1 cellular context compared by ENCODE assay signal in genomic region chr1:46522184-46522968, GRCh38.
TF ChIP-seq lines count a peak whose summit lies in the region.

No MANE protein-coding gene starts in this region.

TF ChIP-seq in K562, 482 proteins besides CTCF, POLR2A, EP300 and RAD21 (continued from another document and continues in another):
- peak in 1 of 2 experiments; percentile 74; a peak in 1 of 4 replicates for TF ChIP-seq ZNF318 (IDR thresholded peaks at IDR 0.05; ENCODE audit: borderline replicate concordance in 1 of 2, low read depth in 1 of 2)
- TF ChIP-seq ZNF316 (IDR thresholded peaks at IDR 0.05), result peak; percentile 68
- no peak for TF ChIP-seq PBX2 (CRISPR knock-in tag; IDR thresholded peaks at IDR 0.05; ENCODE audit: low read depth)
- TF ChIP-seq PBX2 (tag; conservative IDR thresholded peaks at IDR 0.05; ENCODE audit: low read depth), result peak; percentile 66
- no peak; the same call in 1 of the 2 replicates for TF ChIP-seq ZKSCAN8 (CRISPR knock-in tag; IDR thresholded peaks at IDR 0.05)
- no peak for TF ChIP-seq TRIM25 (IDR thresholded peaks at IDR 0.05; ENCODE audit: borderline replicate concordance)
- TF ChIP-seq ZNF3 (CRISPR knock-in tag; IDR thresholded peaks at IDR 0.05), result no peak
- TF ChIP-seq JUN (IDR thresholded peaks at IDR 0.05; ENCODE audit: borderline replicate concordance, low read depth, low read length), result peak; percentile 85
- no peak for TF ChIP-seq JUN (CRISPR knock-in tag; IDR thresholded peaks at IDR 0.05; ENCODE audit: borderline replicate concordance)
- TF ChIP-seq ZNF609 (CRISPR knock-in tag; IDR thresholded peaks at IDR 0.05; ENCODE audit: borderline replicate concordance), result peak; percentile 84; the same call in 1 of the 2 replicates
- TF ChIP-seq ZFP36 (IDR thresholded peaks at IDR 0.05; ENCODE audit: low read depth, low read length, partially characterized antibody), result no peak
- peak; percentile 91 for TF ChIP-seq PML (IDR thresholded peaks at IDR 0.05; ENCODE audit: low read length)
- peak; percentile 82 to 98 for TF ChIP-seq HDAC1 (IDR thresholded peaks at IDR 0.05)
- TF ChIP-seq BHLHE40 (IDR thresholded peaks at IDR 0.05; ENCODE audit: low read length), result peak; percentile 98
- peak; percentile 78 to 79 for TF ChIP-seq MAZ (CRISPR knock-in tag; conservative IDR thresholded peaks at IDR 0.05 in 1 of 2, IDR thresholded peaks at IDR 0.05 in 1 of 2)
- peak; percentile 60; the same call in 1 of the 2 replicates for TF ChIP-seq FOXP1 (CRISPR knock-in tag; IDR thresholded peaks at IDR 0.05)
- peak; percentile 36 for TF ChIP-seq RBM39 (optimal IDR thresholded peaks at IDR 0.05; ENCODE audit: low read depth, low read length)
- no peak for TF ChIP-seq TFE3 (CRISPR knock-in tag; IDR thresholded peaks at IDR 0.05)
- TF ChIP-seq SAFB2 (IDR thresholded peaks at IDR 0.05; ENCODE audit: borderline replicate concordance, low read depth, low read length, severe bottlenecking), result no peak
- TF ChIP-seq TRIM24 (IDR thresholded peaks at IDR 0.05), result peak; percentile 85 to 93
- no peak for TF ChIP-seq COPS2 (conservative IDR thresholded peaks at IDR 0.05)
- peak; percentile 93 for TF ChIP-seq MYC (IDR thresholded peaks at IDR 0.05; ENCODE audit: low read depth, low read length)
- no peak for TF ChIP-seq MYC (CRISPR knock-in tag; IDR thresholded peaks at IDR 0.05; ENCODE audit: borderline replicate concordance, low read depth)
- no peak; the same call in 1 of the 2 replicates for TF ChIP-seq RHOXF2B (CRISPR knock-in tag; conservative IDR thresholded peaks at IDR 0.05)
- no peak for TF ChIP-seq ZNF354B (CRISPR knock-in tag; IDR thresholded peaks at IDR 0.05)
- peak; percentile 32; the same call in 1 of the 2 replicates for TF ChIP-seq CEBPZ (IDR thresholded peaks at IDR 0.05; ENCODE audit: borderline replicate concordance, low read depth, low read length)
- peak; percentile 80 to 94 for TF ChIP-seq RCOR1 (IDR thresholded peaks at IDR 0.05; ENCODE audit: borderline replicate concordance in 1 of 2, low read depth in 2 of 2, low read length in 2 of 2)
- TF ChIP-seq ZNF263 (CRISPR knock-in tag; IDR thresholded peaks at IDR 0.05; ENCODE audit: borderline replicate concordance), result peak; percentile 29; the same call in 1 of the 2 replicates
- peak; percentile 63 for TF ChIP-seq GABPB1 (CRISPR knock-in tag; IDR thresholded peaks at IDR 0.05)
- TF ChIP-seq SMARCA5 (IDR thresholded peaks at IDR 0.05), result peak; percentile 91
- TF ChIP-seq NONO (IDR thresholded peaks at IDR 0.05; ENCODE audit: low read depth in 2 of 2, low read length in 1 of 2), result peak in 1 of 2 experiments; percentile 61; a peak in 1 of 4 replicates
- TF ChIP-seq ZNF217 (CRISPR knock-in tag; IDR thresholded peaks at IDR 0.05), result no peak
- TF ChIP-seq CCNT2 (IDR thresholded peaks at IDR 0.05; ENCODE audit: borderline replicate concordance, extremely low read depth, insufficient read length, low read depth, low read length), result peak; percentile 97
- peak; percentile 26; the same call in 1 of the 2 replicates for TF ChIP-seq PHF8 (IDR thresholded peaks at IDR 0.05; ENCODE audit: borderline replicate concordance, low read length)
- TF ChIP-seq ZNF165 (CRISPR knock-in tag; IDR thresholded peaks at IDR 0.05; ENCODE audit: borderline replicate concordance), result no peak
- peak; percentile 96 for TF ChIP-seq TCF3 (CRISPR knock-in tag; IDR thresholded peaks at IDR 0.05)
- TF ChIP-seq XRCC4 (IDR thresholded peaks at IDR 0.05; ENCODE audit: extremely low read depth, insufficient read depth, insufficient read length), result no peak
